12 cellular contexts compared by ENCODE assay signal in genomic region chr17:78184868-78185267, GRCh38. TPM values are rescaled to one million over a fixed set of nuclear protein-coding genes. Genes with fewer than 3 reads are reported as not detected.
DNase-seq lines count a peak whose midpoint lies in the region; ATAC-seq and TF ChIP-seq lines count a peak whose summit lies in the region.
"Had no signal": no experiment of that assay in that cellular context is flagged by ENCODE, and none has a peak within 500 bp of the region (broad histone marks: within the 10 kb centered on the region; RNA-seq: fewer than 3 reads in every experiment).

No MANE protein-coding gene starts in this region.

- H3K27me3 Mint-ChIP-seq in activated naive CD4-positive, alpha-beta T cell treated with anti-CD3 and anti-CD28 coated beads for 36 hours (ENCODE audit: low read depth), result no peaks in the 10 kb centered on the region
- H3K27me3 Mint-ChIP-seq in activated CD8-positive, alpha-beta T cell treated with anti-CD3 and anti-CD28 coated beads, Interleukin-2, amount 10 ng/mL, durations not matched to agents 7 days and 5 days (ENCODE audit: low read depth), result no peaks in the 10 kb centered on the region
- H3K27me3 Mint-ChIP-seq: naive B cell had no signal

- no peaks in the 10 kb centered on the region for H3K9me3 ChIP-seq in transverse colon

- peak overlapping the region; percentile 83 for H3K4me3 Mint-ChIP-seq in activated naive CD4-positive, alpha-beta T cell treated with anti-CD3 and anti-CD28 coated beads for 36 hours
- H3K4me3 Mint-ChIP-seq in activated CD8-positive, alpha-beta T cell treated with anti-CD3 and anti-CD28 coated beads, Interleukin-2, amount 10 ng/mL, durations not matched to agents 7 days and 5 days, result peak overlapping the region; percentile 80

- 70 to 80% methylated on average over 2 to 9 of the region's 9 CpGs for WGBS in transverse colon (ENCODE audit: low coverage in 1 of 2), 2 donors

- no peak for DNase-seq in activated naive CD4-positive, alpha-beta T cell treated with anti-CD3 and anti-CD28 coated beads for 36 hours
- DNase-seq in activated naive CD4-positive, alpha-beta T cell treated with anti-CD3 and anti-CD28 coated beads, Interleukin-2, amount 50 U/mL, for 72 hours (ENCODE audit: low spot score in 2 of 2), result no peak
- no peak for DNase-seq in activated CD8-positive, alpha-beta T cell treated with anti-CD3 and anti-CD28 coated beads, Interleukin-2, amount 10 ng/mL, durations not matched to agents 7 days and 5 days
- DNase-seq in kidney tubule cell (ENCODE audit: low spot score), result peak; percentile 90
- DNase-seq in transverse colon, result no peak
- DNase-seq in SIG-M5 treated with dmso at 0.1 percent for 504 hours (lab: John Stamatoyannopoulos, UW; ENCODE audit: unreplicated experiment), result no peak
- DNase-seq: activated effector memory CD4-positive, alpha-beta T cell treated with Interleukin-2 at 50 U/mL for 16 hours; naive B cell; NCI-H1105 had no signal

- intact Hi-C loops in activated naive CD4-positive, alpha-beta T cell treated with anti-CD3 and anti-CD28 coated beads for 36 hours (cut with micrococcal nuclease), result loop anchor here (5.0 kb wide), 1 partner anchor 163 kb away; no protein-coding TSS in a partner anchor
- intact Hi-C loops in transverse colon (cut with DNase I; ENCODE audit: low total_unique reads), result no loop called here

- no peak for TF ChIP-seq CTCF in transverse colon (IDR thresholded peaks at IDR 0.05)

- ATAC-seq in activated naive CD4-positive, alpha-beta T cell treated with anti-CD3 and anti-CD28 coated beads, Interleukin-2, amount 50 U/mL, for 72 hours, result no peak
- no peak for ATAC-seq in activated CD8-positive, alpha-beta T cell treated with anti-CD3 and anti-CD28 coated beads, Interleukin-2, amount 10 ng/mL, durations not matched to agents 7 days and 5 days
- ATAC-seq in HG02840 (IDR thresholded peaks at IDR 0.05; ENCODE audit: low FRiP score, unreplicated experiment), result no peak
- no peak for ATAC-seq in GM21619 (IDR thresholded peaks at IDR 0.05; ENCODE audit: unreplicated experiment)

- no peaks in the 10 kb centered on the region for H3K27me3 ChIP-seq in transverse colon

- peaks cover 44% of the 10 kb centered on the region for H3K36me3 Mint-ChIP-seq in activated naive CD4-positive, alpha-beta T cell treated with anti-CD3 and anti-CD28 coated beads for 36 hours (ENCODE audit: low read depth)
- H3K36me3 Mint-ChIP-seq in activated naive CD4-positive, alpha-beta T cell treated with anti-CD3 and anti-CD28 coated beads, Interleukin-2, amount 50 U/mL, for 72 hours, result peaks cover 35 to 49% of the 10 kb centered on the region in 2 donors
- H3K36me3 Mint-ChIP-seq in activated CD8-positive, alpha-beta T cell treated with anti-CD3 and anti-CD28 coated beads, Interleukin-2, amount 10 ng/mL, durations not matched to agents 7 days and 5 days (ENCODE audit: low read depth), result peaks cover 39% of the 10 kb centered on the region
- H3K36me3 Mint-ChIP-seq: naive B cell had no signal

- CTCF ChIA-PET in activated naive CD4-positive, alpha-beta T cell treated with anti-CD3 and anti-CD28 coated beads for 36 hours (lab: Charles Lee), result no interaction called here
- CTCF ChIA-PET in activated CD8-positive, alpha-beta T cell treated with anti-CD3 and anti-CD28 coated beads, Interleukin-2, amount 10 ng/mL, durations not matched to agents 7 days and 5 days (lab: Charles Lee), result interaction anchor here (3.5 kb wide), 1 partner anchor 9 kb away, joined by 27 read pairs; no protein-coding TSS in a partner anchor

- TF ChIP-seq EP300 in transverse colon (IDR thresholded peaks at IDR 0.05; ENCODE audit: low read depth), result no peak

- in situ Hi-C loops in transverse colon (cut with MboI; ENCODE audit: low pct_ligation_motif_present in 1 of 4, low pct_unique_long_range_greater_than_20kb in 1 of 4, low sequenced_read_pairs in 3 of 4), result no loop called here

- peaks cover 8 to 58% (median 39%) of the 10 kb centered on the region in 4 donors for H3K4me1 ChIP-seq in transverse colon

- H3K27ac ChIP-seq in transverse colon, result peak overlapping the region in 3 of 4 donors; percentile 34 to 86 (median 64)

- TF ChIP-seq POLR2A in transverse colon (IDR thresholded peaks at IDR 0.05), result no peak

- H3K4me1 Mint-ChIP-seq in activated naive CD4-positive, alpha-beta T cell treated with anti-CD3 and anti-CD28 coated beads for 36 hours (ENCODE audit: low read depth), result peaks cover 30% of the 10 kb centered on the region
- H3K4me1 Mint-ChIP-seq in activated CD8-positive, alpha-beta T cell treated with anti-CD3 and anti-CD28 coated beads, Interleukin-2, amount 10 ng/mL, durations not matched to agents 7 days and 5 days (ENCODE audit: low read depth), result peaks cover 55% of the 10 kb centered on the region

- no peak overlapping the region for H3K4me3 ChIP-seq in transverse colon

- H3K27ac Mint-ChIP-seq in activated naive CD4-positive, alpha-beta T cell treated with anti-CD3 and anti-CD28 coated beads for 36 hours, result no peak overlapping the region
- peak overlapping the region in 1 of 2 donors; percentile 9 for H3K27ac Mint-ChIP-seq in activated naive CD4-positive, alpha-beta T cell treated with anti-CD3 and anti-CD28 coated beads, Interleukin-2, amount 50 U/mL, for 72 hours
- H3K27ac Mint-ChIP-seq in activated CD8-positive, alpha-beta T cell treated with anti-CD3 and anti-CD28 coated beads, Interleukin-2, amount 10 ng/mL, durations not matched to agents 7 days and 5 days, result peak overlapping the region; percentile 10

- no peaks in the 10 kb centered on the region for H3K9me3 Mint-ChIP-seq in activated naive CD4-positive, alpha-beta T cell treated with anti-CD3 and anti-CD28 coated beads for 36 hours
- no peaks in the 10 kb centered on the region for H3K9me3 Mint-ChIP-seq in activated naive CD4-positive, alpha-beta T cell treated with anti-CD3 and anti-CD28 coated beads, Interleukin-2, amount 50 U/mL, for 72 hours
- H3K9me3 Mint-ChIP-seq in activated CD8-positive, alpha-beta T cell treated with anti-CD3 and anti-CD28 coated beads, Interleukin-2, amount 10 ng/mL, durations not matched to agents 7 days and 5 days (ENCODE audit: insufficient read depth), result no peaks in the 10 kb centered on the region
- H3K9me3 Mint-ChIP-seq: naive B cell had no signal

- H3K36me3 ChIP-seq in transverse colon, result no peaks in the 10 kb centered on the region

- POLR2A ChIA-PET in activated CD8-positive, alpha-beta T cell treated with anti-CD3 and anti-CD28 coated beads, Interleukin-2, amount 10 ng/mL, durations not matched to agents 7 days and 5 days (lab: Charles Lee), result interaction anchor here (0.6 to 1.1 kb wide), 3 partner anchors 20 to 70 kb away, joined by 3 to 4 read pairs (median 3); no protein-coding TSS in a partner anchor

RNA-seq across cellular contexts. Expression of gene TK1, which starts 2.0 kb away (rescaled TPM):
- 100 to 1,000 TPM; 165 to 173 TPM for total RNA-seq in activated naive CD4-positive, alpha-beta T cell treated with anti-CD3 and anti-CD28 coated beads for 36 hours
- total RNA-seq in activated naive CD4-positive, alpha-beta T cell treated with anti-CD3 and anti-CD28 coated beads, Interleukin-2, amount 50 U/mL, for 72 hours, result 100 to 1,000 TPM; 129 to 234 TPM
- 100 to 1,000 TPM; 139 to 142 TPM for total RNA-seq in activated CD8-positive, alpha-beta T cell treated with anti-CD3 and anti-CD28 coated beads, Interleukin-2, amount 10 ng/mL, durations not matched to agents 7 days and 5 days
- 10 to 100 TPM in 1 of 4 donors, 1 to 10 TPM in 3; 7.4 to 27.9 (median 9.4) TPM for total RNA-seq in transverse colon

RNA-seq across cellular contexts. Expression of gene AFMID, which starts 2.3 kb away (rescaled TPM):
- 10 to 100 TPM; 13.6 to 13.7 TPM for total RNA-seq in activated naive CD4-positive, alpha-beta T cell treated with anti-CD3 and anti-CD28 coated beads for 36 hours
- total RNA-seq in activated naive CD4-positive, alpha-beta T cell treated with anti-CD3 and anti-CD28 coated beads, Interleukin-2, amount 50 U/mL, for 72 hours, result 10 to 100 TPM; 27.1 to 60.6 TPM
- total RNA-seq in activated CD8-positive, alpha-beta T cell treated with anti-CD3 and anti-CD28 coated beads, Interleukin-2, amount 10 ng/mL, durations not matched to agents 7 days and 5 days, result 10 to 100 TPM; 17.7 to 20.7 TPM
- 10 to 100 TPM; 33.7 to 82.4 (median 60.4) TPM for total RNA-seq in transverse colon

RNA-seq across cellular contexts. Expression of gene SYNGR2, which starts 16.5 kb away (rescaled TPM):
- 100 to 1,000 TPM in 1 of 2 experiments, 10 to 100 TPM in 1; 96.3 to 103 TPM for total RNA-seq in activated naive CD4-positive, alpha-beta T cell treated with anti-CD3 and anti-CD28 coated beads for 36 hours
- 10 to 100 TPM; 84.0 to 92.7 TPM for total RNA-seq in activated naive CD4-positive, alpha-beta T cell treated with anti-CD3 and anti-CD28 coated beads, Interleukin-2, amount 50 U/mL, for 72 hours
- 10 to 100 TPM; 41.1 to 44.3 TPM for total RNA-seq in activated CD8-positive, alpha-beta T cell treated with anti-CD3 and anti-CD28 coated beads, Interleukin-2, amount 10 ng/mL, durations not matched to agents 7 days and 5 days
- 100 to 1,000 TPM; 102 to 121 (median 106) TPM for total RNA-seq in transverse colon

RNA-seq across cellular contexts. Expression of gene BIRC5, which starts 29.2 kb away (rescaled TPM):
- total RNA-seq in activated naive CD4-positive, alpha-beta T cell treated with anti-CD3 and anti-CD28 coated beads for 36 hours, result 100 to 1,000 TPM; 117 to 118 TPM
- 100 to 1,000 TPM in 1 of 2 donors, 10 to 100 TPM in 1; 87.4 to 106 TPM for total RNA-seq in activated naive CD4-positive, alpha-beta T cell treated with anti-CD3 and anti-CD28 coated beads, Interleukin-2, amount 50 U/mL, for 72 hours
- total RNA-seq in activated CD8-positive, alpha-beta T cell treated with anti-CD3 and anti-CD28 coated beads, Interleukin-2, amount 10 ng/mL, durations not matched to agents 7 days and 5 days, result 100 to 1,000 TPM; 108 to 114 TPM
- total RNA-seq in transverse colon, result 1 to 10 TPM; 1.2 to 7.9 (median 3.6) TPM

RNA-seq across cellular contexts. Expression of gene C17orf99, which starts 38.7 kb away (rescaled TPM):
- not detected for total RNA-seq in activated naive CD4-positive, alpha-beta T cell treated with anti-CD3 and anti-CD28 coated beads for 36 hours
- total RNA-seq in activated naive CD4-positive, alpha-beta T cell treated with anti-CD3 and anti-CD28 coated beads, Interleukin-2, amount 50 U/mL, for 72 hours, result not detected
- total RNA-seq in activated CD8-positive, alpha-beta T cell treated with anti-CD3 and anti-CD28 coated beads, Interleukin-2, amount 10 ng/mL, durations not matched to agents 7 days and 5 days, result not detected
- total RNA-seq in transverse colon, result not detected
- total RNA-seq: subcutaneous adipose tissue had no signal

Comparison
In these comparisons a context has a peak if more than half of its experiments do, and no peak if none do; other contexts are left out.
1. RNA of gene TK1, which starts 2.0 kb away (total RNA-seq): 129 to 234 TPM in activated naive CD4-positive, alpha-beta T cell treated with anti-CD3 and anti-CD28 coated beads, Interleukin-2, amount 50 U/mL, for 72 hours, 165 to 173 TPM in activated naive CD4-positive, alpha-beta T cell treated with anti-CD3 and anti-CD28 coated beads for 36 hours and 139 to 142 TPM in activated CD8-positive, alpha-beta T cell treated with anti-CD3 and anti-CD28 coated beads, Interleukin-2, amount 10 ng/mL, durations not matched to agents 7 days and 5 days; 7.4 to 27.9 TPM in transverse colon; every median in the first group is over 4 times any median in the second.